In the genomic region with DNA sequence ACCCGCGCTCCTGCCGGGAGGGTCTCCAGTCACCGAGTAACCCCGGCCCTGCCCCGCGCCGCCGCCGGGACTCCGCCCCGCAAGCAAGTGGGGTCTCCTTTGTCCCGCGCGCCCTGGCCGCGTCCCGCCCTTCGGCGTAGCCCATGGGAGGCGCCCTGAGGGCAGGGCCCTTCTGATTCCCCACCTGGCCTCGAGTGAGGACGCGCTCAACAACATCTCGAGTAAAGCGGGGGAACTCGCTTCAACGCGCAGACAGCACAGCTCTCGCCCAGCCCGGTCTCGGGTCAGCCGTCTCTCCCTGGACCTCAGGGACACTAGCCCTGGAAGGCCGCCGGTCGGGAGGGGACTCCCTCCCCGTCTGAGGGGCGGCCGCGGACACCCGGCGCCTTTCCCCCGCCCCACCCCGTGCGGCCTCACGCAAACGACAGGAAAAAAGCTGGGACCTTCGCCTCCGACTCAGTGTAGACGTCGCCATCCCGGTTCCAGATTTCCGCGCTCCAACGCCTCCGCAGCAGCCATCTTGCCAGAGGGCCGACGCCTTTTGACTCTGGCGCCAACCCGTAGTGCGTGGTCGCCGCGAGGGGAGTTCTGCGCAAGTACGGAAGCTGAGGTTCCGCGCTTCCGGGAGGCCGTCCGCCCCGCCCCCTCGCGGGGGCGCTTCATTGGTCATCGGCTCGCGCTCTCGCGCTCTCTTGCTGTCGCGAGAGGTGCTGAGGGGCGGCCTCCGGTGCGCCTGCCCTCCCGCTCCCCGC, we compare ENCODE assay signal across 1 cellular context.
TF ChIP-seq lines count a peak whose summit lies in the region.

No MANE protein-coding gene starts in this region.

TF ChIP-seq in SK-N-SH, 30 proteins besides CTCF, POLR2A, EP300 and RAD21 (continued from another document):
- TF ChIP-seq, protein P1, sequence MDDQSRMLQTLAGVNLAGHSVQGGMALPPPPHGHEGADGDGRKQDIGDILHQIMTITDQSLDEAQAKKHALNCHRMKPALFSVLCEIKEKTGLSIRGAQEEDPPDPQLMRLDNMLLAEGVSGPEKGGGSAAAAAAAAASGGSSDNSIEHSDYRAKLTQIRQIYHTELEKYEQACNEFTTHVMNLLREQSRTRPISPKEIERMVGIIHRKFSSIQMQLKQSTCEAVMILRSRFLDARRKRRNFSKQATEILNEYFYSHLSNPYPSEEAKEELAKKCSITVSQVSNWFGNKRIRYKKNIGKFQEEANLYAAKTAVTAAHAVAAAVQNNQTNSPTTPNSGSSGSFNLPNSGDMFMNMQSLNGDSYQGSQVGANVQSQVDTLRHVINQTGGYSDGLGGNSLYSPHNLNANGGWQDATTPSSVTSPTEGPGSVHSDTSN (IDR thresholded peaks at IDR 0.05): no peak
- TF ChIP-seq SIN3A (IDR thresholded peaks at IDR 0.05; ENCODE audit: borderline replicate concordance, low read depth, low read length) (peak; percentile 90; the same call in 1 of the 2 replicates), GABPA (IDR thresholded peaks at IDR 0.05; ENCODE audit: low read depth) (peak; percentile 86), FOXM1 (IDR thresholded peaks at IDR 0.05; ENCODE audit: low read depth) (no peak), POLR2AphosphoS5 (IDR thresholded peaks at IDR 0.05; ENCODE audit: low read depth, low read length) (peak; percentile 90), NRF1 (IDR thresholded peaks at IDR 0.05; ENCODE audit: low read depth, low read length) (peak; percentile 88), MEF2A (IDR thresholded peaks at IDR 0.05; ENCODE audit: borderline replicate concordance, low read depth) (no peak), ELF1 (IDR thresholded peaks at IDR 0.05) (peak; percentile 98), MXI1 (IDR thresholded peaks at IDR 0.05; ENCODE audit: low read depth, low read length) (peak; percentile 83), NFIC (IDR thresholded peaks at IDR 0.05; ENCODE audit: borderline replicate concordance) (no peak), TCF12 (IDR thresholded peaks at IDR 0.05) (no peak), TEAD4 (IDR thresholded peaks at IDR 0.05; ENCODE audit: borderline replicate concordance, insufficient read depth) (no peak), FOXJ3 (CRISPR knock-in tag; IDR thresholded peaks at IDR 0.05) (no peak), EZH2phosphoT487 (IDR thresholded peaks at IDR 0.05; ENCODE audit: borderline replicate concordance, low read depth) (no peak), FOSL2 (IDR thresholded peaks at IDR 0.05; ENCODE audit: borderline replicate concordance, low read depth) (no peak), CHD2 (IDR thresholded peaks at IDR 0.05; ENCODE audit: low read length, partially characterized antibody) (peak; percentile 99), YY1 (IDR thresholded peaks at IDR 0.05; ENCODE audit: low read depth) (peak; percentile 95), RFX5 (IDR thresholded peaks at IDR 0.05; ENCODE audit: low read length) (no peak), JUND (IDR thresholded peaks at IDR 0.05) (no peak)
- TF ChIP-seq, protein P2, sequence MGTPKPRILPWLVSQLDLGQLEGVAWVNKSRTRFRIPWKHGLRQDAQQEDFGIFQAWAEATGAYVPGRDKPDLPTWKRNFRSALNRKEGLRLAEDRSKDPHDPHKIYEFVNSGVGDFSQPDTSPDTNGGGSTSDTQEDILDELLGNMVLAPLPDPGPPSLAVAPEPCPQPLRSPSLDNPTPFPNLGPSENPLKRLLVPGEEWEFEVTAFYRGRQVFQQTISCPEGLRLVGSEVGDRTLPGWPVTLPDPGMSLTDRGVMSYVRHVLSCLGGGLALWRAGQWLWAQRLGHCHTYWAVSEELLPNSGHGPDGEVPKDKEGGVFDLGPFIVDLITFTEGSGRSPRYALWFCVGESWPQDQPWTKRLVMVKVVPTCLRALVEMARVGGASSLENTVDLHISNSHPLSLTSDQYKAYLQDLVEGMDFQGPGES (IDR thresholded peaks at IDR 0.05; ENCODE audit: low read depth, low read length): no peak
- TF ChIP-seq, protein P3, sequence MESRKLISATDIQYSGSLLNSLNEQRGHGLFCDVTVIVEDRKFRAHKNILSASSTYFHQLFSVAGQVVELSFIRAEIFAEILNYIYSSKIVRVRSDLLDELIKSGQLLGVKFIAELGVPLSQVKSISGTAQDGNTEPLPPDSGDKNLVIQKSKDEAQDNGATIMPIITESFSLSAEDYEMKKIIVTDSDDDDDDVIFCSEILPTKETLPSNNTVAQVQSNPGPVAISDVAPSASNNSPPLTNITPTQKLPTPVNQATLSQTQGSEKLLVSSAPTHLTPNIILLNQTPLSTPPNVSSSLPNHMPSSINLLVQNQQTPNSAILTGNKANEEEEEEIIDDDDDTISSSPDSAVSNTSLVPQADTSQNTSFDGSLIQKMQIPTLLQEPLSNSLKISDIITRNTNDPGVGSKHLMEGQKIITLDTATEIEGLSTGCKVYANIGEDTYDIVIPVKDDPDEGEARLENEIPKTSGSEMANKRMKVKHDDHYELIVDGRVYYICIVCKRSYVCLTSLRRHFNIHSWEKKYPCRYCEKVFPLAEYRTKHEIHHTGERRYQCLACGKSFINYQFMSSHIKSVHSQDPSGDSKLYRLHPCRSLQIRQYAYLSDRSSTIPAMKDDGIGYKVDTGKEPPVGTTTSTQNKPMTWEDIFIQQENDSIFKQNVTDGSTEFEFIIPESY (IDR thresholded peaks at IDR 0.05; ENCODE audit: borderline replicate concordance, low read depth): peak; percentile 96
- TF ChIP-seq, protein P4, sequence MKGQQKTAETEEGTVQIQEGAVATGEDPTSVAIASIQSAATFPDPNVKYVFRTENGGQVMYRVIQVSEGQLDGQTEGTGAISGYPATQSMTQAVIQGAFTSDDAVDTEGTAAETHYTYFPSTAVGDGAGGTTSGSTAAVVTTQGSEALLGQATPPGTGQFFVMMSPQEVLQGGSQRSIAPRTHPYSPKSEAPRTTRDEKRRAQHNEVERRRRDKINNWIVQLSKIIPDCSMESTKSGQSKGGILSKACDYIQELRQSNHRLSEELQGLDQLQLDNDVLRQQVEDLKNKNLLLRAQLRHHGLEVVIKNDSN (IDR thresholded peaks at IDR 0.05; ENCODE audit: borderline replicate concordance, low read depth): no peak
- TF ChIP-seq, protein P5, sequence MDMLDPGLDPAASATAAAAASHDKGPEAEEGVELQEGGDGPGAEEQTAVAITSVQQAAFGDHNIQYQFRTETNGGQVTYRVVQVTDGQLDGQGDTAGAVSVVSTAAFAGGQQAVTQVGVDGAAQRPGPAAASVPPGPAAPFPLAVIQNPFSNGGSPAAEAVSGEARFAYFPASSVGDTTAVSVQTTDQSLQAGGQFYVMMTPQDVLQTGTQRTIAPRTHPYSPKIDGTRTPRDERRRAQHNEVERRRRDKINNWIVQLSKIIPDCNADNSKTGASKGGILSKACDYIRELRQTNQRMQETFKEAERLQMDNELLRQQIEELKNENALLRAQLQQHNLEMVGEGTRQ (IDR thresholded peaks at IDR 0.05; ENCODE audit: borderline replicate concordance, low read depth, low read length): no peak
- TF ChIP-seq, protein P6, sequence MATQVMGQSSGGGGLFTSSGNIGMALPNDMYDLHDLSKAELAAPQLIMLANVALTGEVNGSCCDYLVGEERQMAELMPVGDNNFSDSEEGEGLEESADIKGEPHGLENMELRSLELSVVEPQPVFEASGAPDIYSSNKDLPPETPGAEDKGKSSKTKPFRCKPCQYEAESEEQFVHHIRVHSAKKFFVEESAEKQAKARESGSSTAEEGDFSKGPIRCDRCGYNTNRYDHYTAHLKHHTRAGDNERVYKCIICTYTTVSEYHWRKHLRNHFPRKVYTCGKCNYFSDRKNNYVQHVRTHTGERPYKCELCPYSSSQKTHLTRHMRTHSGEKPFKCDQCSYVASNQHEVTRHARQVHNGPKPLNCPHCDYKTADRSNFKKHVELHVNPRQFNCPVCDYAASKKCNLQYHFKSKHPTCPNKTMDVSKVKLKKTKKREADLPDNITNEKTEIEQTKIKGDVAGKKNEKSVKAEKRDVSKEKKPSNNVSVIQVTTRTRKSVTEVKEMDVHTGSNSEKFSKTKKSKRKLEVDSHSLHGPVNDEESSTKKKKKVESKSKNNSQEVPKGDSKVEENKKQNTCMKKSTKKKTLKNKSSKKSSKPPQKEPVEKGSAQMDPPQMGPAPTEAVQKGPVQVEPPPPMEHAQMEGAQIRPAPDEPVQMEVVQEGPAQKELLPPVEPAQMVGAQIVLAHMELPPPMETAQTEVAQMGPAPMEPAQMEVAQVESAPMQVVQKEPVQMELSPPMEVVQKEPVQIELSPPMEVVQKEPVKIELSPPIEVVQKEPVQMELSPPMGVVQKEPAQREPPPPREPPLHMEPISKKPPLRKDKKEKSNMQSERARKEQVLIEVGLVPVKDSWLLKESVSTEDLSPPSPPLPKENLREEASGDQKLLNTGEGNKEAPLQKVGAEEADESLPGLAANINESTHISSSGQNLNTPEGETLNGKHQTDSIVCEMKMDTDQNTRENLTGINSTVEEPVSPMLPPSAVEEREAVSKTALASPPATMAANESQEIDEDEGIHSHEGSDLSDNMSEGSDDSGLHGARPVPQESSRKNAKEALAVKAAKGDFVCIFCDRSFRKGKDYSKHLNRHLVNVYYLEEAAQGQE (IDR thresholded peaks at IDR 0.05; ENCODE audit: low read depth, low read length): peak; percentile 65; the same call in 1 of the 2 replicates
